ENCODE assay signal across 9 cellular contexts in the genomic region with DNA sequence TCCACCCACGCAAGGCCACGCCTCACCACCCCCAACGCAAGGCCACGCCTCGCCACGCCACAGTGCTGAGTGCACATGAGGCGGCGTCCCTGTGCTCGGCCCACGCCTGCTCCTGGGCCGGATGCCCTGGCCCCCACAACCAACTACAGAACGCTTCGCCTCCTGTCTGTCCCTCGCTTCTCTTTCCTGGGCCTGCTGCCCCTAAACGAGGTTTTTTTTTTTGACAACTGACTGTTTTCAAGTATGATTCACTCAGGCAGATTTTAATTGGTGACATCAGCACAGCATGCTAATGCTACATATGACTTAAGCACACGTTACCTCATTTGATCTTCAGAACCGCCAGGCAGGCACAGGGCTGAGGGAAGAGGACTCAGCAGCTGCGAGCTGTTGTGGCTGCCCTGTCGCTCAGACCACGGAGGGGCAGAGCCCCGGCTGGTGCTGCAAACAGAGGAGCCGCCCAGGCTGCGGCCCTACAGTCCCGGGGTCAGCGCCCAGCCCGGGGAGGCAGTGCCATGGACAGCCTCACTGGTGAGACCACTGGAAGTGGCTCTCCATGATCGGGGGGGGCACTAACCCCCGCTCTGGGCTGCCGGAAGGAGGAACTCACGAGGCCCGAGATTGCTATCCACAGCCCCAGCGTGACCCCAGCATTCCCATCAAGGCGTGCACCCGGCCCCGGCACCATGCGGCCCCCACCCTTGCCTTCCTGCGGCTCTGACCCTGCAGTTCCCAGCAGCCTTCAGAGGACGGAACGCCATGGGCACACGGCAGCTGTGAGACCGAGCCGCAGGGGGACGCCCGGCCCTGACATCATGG.
A peak's percentile ranks its signal among the peaks of the same experiment; 100 is the strongest.
DNase-seq lines count a peak whose midpoint lies in the region; ATAC-seq and TF ChIP-seq lines count a peak whose summit lies in the region.
"Had no signal": no experiment of that assay in that cellular context is flagged by ENCODE, and none has a peak within 500 bp of the region (broad histone marks: within the 10 kb centered on the region; RNA-seq: fewer than 3 reads in every experiment).

No MANE protein-coding gene starts in this region.

- CTCF ChIA-PET in RWPE1 (lab: Yijun Ruan, JAX), result no interaction called here

- WGBS in body of pancreas, 2 donors, result 75 to 84% methylated on average over 20 to 37 of the region's 44 CpGs

- H3K9me3 ChIP-seq in body of pancreas (peaks cover 0 to 8% (median 0%) of the 10 kb centered on the region in 3 donors), lower lobe of right lung (peaks cover 4% of the 10 kb centered on the region)

- intact Hi-C loops in body of pancreas (cut with DNase I) (no loop called here), lower lobe of right lung (cut with DNase I) (no loop called here)

- TF ChIP-seq CTCF in RWPE1 (conservative IDR thresholded peaks at IDR 0.05; ENCODE audit: low read depth), result no peak
- no peak for TF ChIP-seq CTCF in body of pancreas (IDR thresholded peaks at IDR 0.05)
- no peak for TF ChIP-seq CTCF in lower lobe of right lung (IDR thresholded peaks at IDR 0.05)

- H3K4me1 ChIP-seq in body of pancreas, result no peaks in the 10 kb centered on the region
- H3K4me1 ChIP-seq in lower lobe of right lung, result peaks cover 20% of the 10 kb centered on the region

- ATAC-seq in GM21786 (IDR thresholded peaks at IDR 0.05; ENCODE audit: unreplicated experiment) (peak; percentile 64), body of pancreas (peak; percentile 35), lower lobe of right lung (peak; percentile 80 to 81)

- peak in 1 of 3 donors; percentile 39 for TF ChIP-seq POLR2A in body of pancreas (IDR thresholded peaks at IDR 0.05)

- DNase-seq in CD1c-positive myeloid dendritic cell (ENCODE audit: extremely low spot score), result peak; percentile 95
- DNase-seq in RWPE1 (ENCODE audit: low spot score), result peak; percentile 37
- DNase-seq in body of pancreas, result peak in 3 of 4 donors; percentile 15 to 62 (median 30)
- DNase-seq in lower lobe of right lung, result peak; percentile 86
- peak; percentile 46 for DNase-seq in superior temporal gyrus (ENCODE audit: extremely low spot score)
- no peak for DNase-seq in NCI-H524 treated with DMSO at 0.1 percent for 48 hours (lab: John Stamatoyannopoulos, UW)
- no peak for DNase-seq in COLO668 (lab: John Stamatoyannopoulos, UW; ENCODE audit: unreplicated experiment)

- POLR2A ChIA-PET in RWPE1 (lab: Yijun Ruan, JAX; ENCODE audit: low non-redundant PET), result no interaction called here

- H3K27ac ChIP-seq in RWPE1 (peak overlapping the region; percentile 65), body of pancreas (peak overlapping the region in 2 of 4 donors; percentile 16 to 68), lower lobe of right lung (peak overlapping the region; percentile 79)
- H3K27ac ChIP-seq: epithelial cell of prostate had no signal

- H3K36me3 ChIP-seq in body of pancreas (replicated peaks in 1 of 2; ENCODE audit: insufficient read depth in 1 of 2, low read depth in 2 of 2) (no peaks in the 10 kb centered on the region), lower lobe of right lung (no peaks in the 10 kb centered on the region)

- no peak overlapping the region for H3K4me3 ChIP-seq in body of pancreas
- peak overlapping the region; percentile 25 for H3K4me3 ChIP-seq in lower lobe of right lung

- H3K27me3 ChIP-seq in body of pancreas (no peaks in the 10 kb centered on the region), lower lobe of right lung (ENCODE audit: low read depth) (no peaks in the 10 kb centered on the region)

Comparison
In these comparisons a context has a peak if more than half of its experiments do, and no peak if none do; other contexts are left out.
1. DNase-seq: peak in CD1c-positive myeloid dendritic cell (single experiment), RWPE1 (single experiment), body of pancreas (3 of 4), lower lobe of right lung (single experiment) and superior temporal gyrus (single experiment); none in NCI-H524 treated with DMSO at 0.1 percent for 48 hours (single experiment) and COLO668 (single experiment).
2. Peak in every context shown above with its lines, with median percentiles within 50 percentile points of each other: ATAC-seq.